ENCODE assay signal across 24 cellular contexts in the genomic region with DNA sequence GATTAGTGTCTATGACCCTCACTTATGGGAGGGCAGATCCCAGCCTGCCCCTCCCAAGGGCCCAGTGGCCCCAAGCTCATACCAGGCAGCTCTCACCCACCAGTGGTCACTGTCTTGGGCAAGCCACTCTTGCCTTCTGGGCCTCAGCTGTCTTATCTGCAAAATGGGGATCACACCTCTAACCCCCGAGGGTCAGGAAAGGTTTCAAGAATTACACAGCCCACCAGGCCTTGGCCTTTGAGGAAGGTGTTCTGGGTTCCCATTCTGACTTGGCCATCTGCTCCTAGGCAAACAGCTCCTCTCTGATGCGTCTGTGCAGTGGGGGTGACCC. TPM values are rescaled to one million over a fixed set of nuclear protein-coding genes. Genes with fewer than 3 reads are reported as not detected.
DNase-seq lines count a peak whose midpoint lies in the region; ATAC-seq and TF ChIP-seq lines count a peak whose summit lies in the region.
"Had no signal": no experiment of that assay in that cellular context is flagged by ENCODE, and none has a peak within 500 bp of the region (broad histone marks: within the 10 kb centered on the region; RNA-seq: fewer than 3 reads in every experiment).

No MANE protein-coding gene starts in this region.

- peaks cover 26 to 30% of the 10 kb centered on the region in 2 donors for H3K36me3 Mint-ChIP-seq in activated naive CD4-positive, alpha-beta T cell treated with anti-CD3 and anti-CD28 coated beads, Interleukin-2, amount 50 U/mL, for 72 hours
- H3K36me3 Mint-ChIP-seq in activated naive CD4-positive, alpha-beta T cell treated with anti-CD3 and anti-CD28 coated beads for 36 hours (ENCODE audit: low read depth) = peaks cover 51% of the 10 kb centered on the region
- peaks cover 83% of the 10 kb centered on the region for H3K36me3 Mint-ChIP-seq in activated CD8-positive, alpha-beta T cell treated with anti-CD3 and anti-CD28 coated beads for 36 hours (ENCODE audit: low read depth)

- no peak overlapping the region for H2BK12ac ChIP-seq in mesenchymal stem cell (ENCODE audit: low read length in 2 of 2)

- no peak for TF ChIP-seq POLR2A in upper lobe of left lung (IDR thresholded peaks at IDR 0.05)

- H3K9me3 ChIP-seq in mesenchymal stem cell (ENCODE audit: control insufficient read depth, low read length) = no peaks in the 10 kb centered on the region
- no peaks in the 10 kb centered on the region for H3K9me3 ChIP-seq in upper lobe of left lung
- H3K9me3 ChIP-seq in heart right ventricle = no peaks in the 10 kb centered on the region
- H3K9me3 ChIP-seq: pancreas, right atrium auricular region, suprapubic skin, uterus had no signal

- TF ChIP-seq EP300 in upper lobe of left lung (IDR thresholded peaks at IDR 0.05) = no peak

- H2AFZ ChIP-seq in mesenchymal stem cell (ENCODE audit: low read depth, low read length) = no peak overlapping the region

- no peak for TF ChIP-seq CTCF in activated CD8-positive, alpha-beta T cell treated with anti-CD3 and anti-CD28 coated beads for 36 hours (IDR thresholded peaks at IDR 0.05)
- no peak for TF ChIP-seq CTCF in upper lobe of left lung (IDR thresholded peaks at IDR 0.05)
- TF ChIP-seq CTCF in heart right ventricle (IDR thresholded peaks at IDR 0.05) = no peak

- no peaks in the 10 kb centered on the region for H3K36me3 ChIP-seq in mesenchymal stem cell (ENCODE audit: control insufficient read depth in 1 of 2, insufficient read depth in 2 of 2, low read depth in 1 of 2, low read length in 2 of 2)
- no peaks in the 10 kb centered on the region for H3K36me3 ChIP-seq in upper lobe of left lung
- peaks cover 0 to 24% (median 0%) of the 10 kb centered on the region in 9 donors for H3K36me3 ChIP-seq in heart right ventricle
- H3K36me3 ChIP-seq: BLaER1 treated with 17β-estradiol and CSF1 and Interleukin-3, amounts not matched to agents 10 nM and 100 nM; pancreas; right atrium auricular region; suprapubic skin; uterus had no signal

- H3K27ac Mint-ChIP-seq in activated naive CD4-positive, alpha-beta T cell treated with anti-CD3 and anti-CD28 coated beads, Interleukin-2, amount 50 U/mL, for 72 hours = peak overlapping the region; percentile 50 to 86
- no peak overlapping the region for H3K27ac Mint-ChIP-seq in activated naive CD4-positive, alpha-beta T cell treated with anti-CD3 and anti-CD28 coated beads for 36 hours
- peak overlapping the region; percentile 91 for H3K27ac Mint-ChIP-seq in activated CD8-positive, alpha-beta T cell treated with anti-CD3 and anti-CD28 coated beads for 36 hours
- H3K27ac Mint-ChIP-seq: dendritic cell treated with granulocyte-macrophage colony-stimulating factor and Interleukin-4, amounts not matched to agents 40 ng/mL and 50 ng/mL, for 4 days; H9 had no signal

- no peak for ATAC-seq in activated naive CD4-positive, alpha-beta T cell treated with anti-CD3 and anti-CD28 coated beads, Interleukin-2, amount 50 U/mL, for 72 hours
- no peak for ATAC-seq in activated CD8-positive, alpha-beta T cell treated with anti-CD3 and anti-CD28 coated beads for 36 hours
- ATAC-seq in upper lobe of left lung (ENCODE audit: low FRiP score in 2 of 2) (no peak), GM21717 (IDR thresholded peaks at IDR 0.05; ENCODE audit: unreplicated experiment) (no peak), heart right ventricle (no peak)
- ATAC-seq: left colon, pancreas had no signal

- H4K8ac ChIP-seq in mesenchymal stem cell (ENCODE audit: low read length) = peak overlapping the region; percentile 41

- no peaks in the 10 kb centered on the region for H3K27me3 Mint-ChIP-seq in activated naive CD4-positive, alpha-beta T cell treated with anti-CD3 and anti-CD28 coated beads for 36 hours (ENCODE audit: low read depth)
- no peaks in the 10 kb centered on the region for H3K27me3 Mint-ChIP-seq in activated CD8-positive, alpha-beta T cell treated with anti-CD3 and anti-CD28 coated beads for 36 hours
- H3K27me3 Mint-ChIP-seq: dendritic cell treated with granulocyte-macrophage colony-stimulating factor and Interleukin-4, amounts not matched to agents 40 ng/mL and 50 ng/mL, for 4 days; naive B cell had no signal

- H3K4me1 Mint-ChIP-seq in activated naive CD4-positive, alpha-beta T cell treated with anti-CD3 and anti-CD28 coated beads for 36 hours (ENCODE audit: low read depth) = peaks cover 38% of the 10 kb centered on the region
- H3K4me1 Mint-ChIP-seq in activated CD8-positive, alpha-beta T cell treated with anti-CD3 and anti-CD28 coated beads for 36 hours (ENCODE audit: low read depth) = peaks cover 85% of the 10 kb centered on the region

- no peaks in the 10 kb centered on the region for H3K79me1 ChIP-seq in mesenchymal stem cell (replicated peaks; ENCODE audit: low read length, poor library complexity, severe bottlenecking)

- CTCF ChIA-PET in activated naive CD4-positive, alpha-beta T cell treated with anti-CD3 and anti-CD28 coated beads for 36 hours (lab: Charles Lee) = interaction anchor here (0.9 to 3.2 kb wide), 5 partner anchors 18 to 185 kb away, joined by 3 to 10 read pairs (median 3); a partner anchor contains a TSS
- CTCF ChIA-PET in activated CD8-positive, alpha-beta T cell treated with anti-CD3 and anti-CD28 coated beads for 36 hours (lab: Charles Lee) = interaction anchor here (0.8 to 1.9 kb wide), 7 partner anchors 10 to 124 kb away, joined by 3 to 6 read pairs (median 4); no protein-coding TSS in a partner anchor

- H3K4me3 ChIP-seq in mesenchymal stem cell (ENCODE audit: insufficient read depth in 1 of 2, low read depth in 1 of 2, low read length in 2 of 2) = no peak overlapping the region
- H3K4me3 ChIP-seq in upper lobe of left lung = no peak overlapping the region
- no peak overlapping the region for H3K4me3 ChIP-seq in heart right ventricle
- H3K4me3 ChIP-seq: BLaER1 treated with 17β-estradiol and CSF1 and Interleukin-3, amounts not matched to agents 10 nM and 100 nM; pancreas; right atrium auricular region; suprapubic skin; uterus had no signal

- no peak overlapping the region for H3K27ac ChIP-seq in mesenchymal stem cell (ENCODE audit: low read length, poor library complexity, severe bottlenecking)
- peak overlapping the region in 3 of 4 donors; percentile 7 to 65 (median 61) for H3K27ac ChIP-seq in upper lobe of left lung
- peak overlapping the region in 1 of 10 donors; percentile 74 for H3K27ac ChIP-seq in heart right ventricle
- H3K27ac ChIP-seq: BLaER1 treated with 17β-estradiol and CSF1 and Interleukin-3, amounts not matched to agents 10 nM and 100 nM; pancreas; right atrium auricular region; uterus had no signal

- no peak for DNase-seq in activated naive CD4-positive, alpha-beta T cell treated with anti-CD3 and anti-CD28 coated beads, Interleukin-2, amount 50 U/mL, for 72 hours (ENCODE audit: low spot score in 2 of 2)
- no peak for DNase-seq in activated naive CD4-positive, alpha-beta T cell treated with anti-CD3 and anti-CD28 coated beads for 36 hours
- DNase-seq in activated CD8-positive, alpha-beta T cell treated with anti-CD3 and anti-CD28 coated beads for 36 hours = no peak
- DNase-seq in mesenchymal stem cell (no peak), upper lobe of left lung (no peak), epidermal melanocyte (ENCODE audit: insufficient read length, low spot score) (no peak), heart right ventricle (no peak)
- DNase-seq: ACHN; activated CD4-positive, CD25-positive, alpha-beta regulatory T cell treated with anti-CD3 and anti-CD28 coated beads, Interleukin-2, amount 50 U/mL, for 72 hours; activated CD8-positive, alpha-beta memory T cell treated with anti-CD3 and anti-CD28 coated beads, Interleukin-2, amount 50 U/mL, for 4 hours; activated gamma-delta T cell treated with Interleukin-2 at 50 U/mL for 16 hours; H9; left colon; mesendoderm; naive B cell; NCI-H1092 treated with DMSO at 0.1 percent for 48 hours; NCI-H2029 treated with DMSO at 0.1 percent for 48 hours; uterus had no signal

- no peak overlapping the region for H3K9ac ChIP-seq in mesenchymal stem cell (ENCODE audit: low read length)
- H3K9ac ChIP-seq: BLaER1 treated with 17β-estradiol and CSF1 and Interleukin-3, amounts not matched to agents 10 nM and 100 nM had no signal

- H2BK5ac ChIP-seq in mesenchymal stem cell (ENCODE audit: low read depth, low read length, poor library complexity, severe bottlenecking) = no peak overlapping the region

- no peak overlapping the region for H3K23ac ChIP-seq in mesenchymal stem cell (ENCODE audit: low read length in 2 of 2)

- intact Hi-C loops in activated naive CD4-positive, alpha-beta T cell treated with anti-CD3 and anti-CD28 coated beads for 36 hours (cut with micrococcal nuclease) = no loop called here
- intact Hi-C loops in activated CD8-positive, alpha-beta T cell treated with anti-CD3 and anti-CD28 coated beads for 36 hours (cut with micrococcal nuclease) = no loop called here
- intact Hi-C loops in heart right ventricle (cut with DNase I) = loop anchor here in 2 of 10 donors (5.0 kb wide), 2 partner anchors 51 to 56 kb away; no protein-coding TSS in a partner anchor

- peak overlapping the region; percentile 52 for H4K91ac ChIP-seq in mesenchymal stem cell (ENCODE audit: low read length)

- H2AK5ac ChIP-seq in mesenchymal stem cell (ENCODE audit: low read length, severe bottlenecking) = no peak overlapping the region

- H3K4me3 Mint-ChIP-seq in activated naive CD4-positive, alpha-beta T cell treated with anti-CD3 and anti-CD28 coated beads for 36 hours = no peak overlapping the region
- no peak overlapping the region for H3K4me3 Mint-ChIP-seq in activated CD8-positive, alpha-beta T cell treated with anti-CD3 and anti-CD28 coated beads for 36 hours
- H3K4me3 Mint-ChIP-seq: dendritic cell treated with granulocyte-macrophage colony-stimulating factor and Interleukin-4, amounts not matched to agents 40 ng/mL and 50 ng/mL, for 4 days; H9; naive B cell had no signal

- H3K4me2 ChIP-seq in mesenchymal stem cell (ENCODE audit: low read length, poor library complexity, severe bottlenecking) = no peak overlapping the region

- H3K4me1 ChIP-seq in mesenchymal stem cell (ENCODE audit: control insufficient read depth, insufficient read depth, low read depth, low read length) = peaks cover 26% of the 10 kb centered on the region
- H3K4me1 ChIP-seq in upper lobe of left lung = peaks cover 0 to 6% (median 2%) of the 10 kb centered on the region in 4 donors
- peaks cover 0 to 16% (median 0%) of the 10 kb centered on the region in 9 donors for H3K4me1 ChIP-seq in heart right ventricle
- H3K4me1 ChIP-seq: pancreas, right atrium auricular region, uterus had no signal

- H3K18ac ChIP-seq in mesenchymal stem cell (ENCODE audit: low read depth in 1 of 2, low read length in 2 of 2) = no peak overlapping the region

- POLR2A ChIA-PET in activated CD8-positive, alpha-beta T cell treated with anti-CD3 and anti-CD28 coated beads for 36 hours (lab: Charles Lee) = interaction anchor here (1.0 to 7.0 kb wide), 6 partner anchors 8 to 52 kb away, joined by 3 to 122 read pairs (median 5); a partner anchor contains a TSS

- H3K9me3 Mint-ChIP-seq in activated naive CD4-positive, alpha-beta T cell treated with anti-CD3 and anti-CD28 coated beads, Interleukin-2, amount 50 U/mL, for 72 hours = no peaks in the 10 kb centered on the region
- H3K9me3 Mint-ChIP-seq in activated naive CD4-positive, alpha-beta T cell treated with anti-CD3 and anti-CD28 coated beads for 36 hours = no peaks in the 10 kb centered on the region
- no peaks in the 10 kb centered on the region for H3K9me3 Mint-ChIP-seq in activated CD8-positive, alpha-beta T cell treated with anti-CD3 and anti-CD28 coated beads for 36 hours
- H3K9me3 Mint-ChIP-seq: dendritic cell treated with granulocyte-macrophage colony-stimulating factor and Interleukin-4, amounts not matched to agents 40 ng/mL and 50 ng/mL, for 4 days; naive B cell had no signal

- no peak overlapping the region for H2BK15ac ChIP-seq in mesenchymal stem cell (ENCODE audit: low read depth, poor library complexity, severe bottlenecking)

- no peak overlapping the region for H3K4ac ChIP-seq in mesenchymal stem cell (ENCODE audit: low read depth in 1 of 2, low read length in 2 of 2)

- H3K27me3 ChIP-seq in mesenchymal stem cell (ENCODE audit: control insufficient read depth in 1 of 2, insufficient read depth in 1 of 2, low read length in 2 of 2) = peaks cover 7 to 21% of the 10 kb centered on the region in 2 experiments
- no peaks in the 10 kb centered on the region for H3K27me3 ChIP-seq in upper lobe of left lung
- peaks cover 0 to 11% (median 7%) of the 10 kb centered on the region in 7 donors for H3K27me3 ChIP-seq in heart right ventricle
- H3K27me3 ChIP-seq: pancreas, right atrium auricular region, suprapubic skin, uterus had no signal

- 97% methylated on average over 2 of the region's 2 CpGs for WGBS in mesenchymal stem cell
- 79 to 80% methylated on average over 1 to 2 of the region's 2 CpGs for WGBS in upper lobe of left lung, 2 donors
- WGBS in heart right ventricle, 2 donors = 69 to 85% methylated on average over 2 of the region's 2 CpGs

- H2BK120ac ChIP-seq in mesenchymal stem cell (ENCODE audit: low read depth, low read length) = no peak overlapping the region

- H3K14ac ChIP-seq in mesenchymal stem cell (ENCODE audit: low read length in 2 of 2) = no peak overlapping the region

RNA-seq across cellular contexts. Expression of a gene that starts 16.8 kb away (rescaled TPM):
- total RNA-seq in activated naive CD4-positive, alpha-beta T cell treated with anti-CD3 and anti-CD28 coated beads, Interleukin-2, amount 50 U/mL, for 72 hours = 100 to 1,000 TPM; 119 to 136 TPM
- 10 to 100 TPM; 72.3 to 83.8 TPM for total RNA-seq in activated naive CD4-positive, alpha-beta T cell treated with anti-CD3 and anti-CD28 coated beads for 36 hours
- 100 to 1,000 TPM; 180 to 183 TPM for total RNA-seq in activated CD8-positive, alpha-beta T cell treated with anti-CD3 and anti-CD28 coated beads for 36 hours
- polyA plus RNA-seq in mesenchymal stem cell (2013, experiment 1 of 2) = 0.25 TPM
- 0.33 TPM for polyA plus RNA-seq in mesenchymal stem cell (2013, experiment 2 of 2)
- total RNA-seq in upper lobe of left lung (10 to 100 TPM in 4 of 6 donors, 1 to 10 TPM in 2; 4.2 to 15.6 (median 10.1) TPM), heart right ventricle (1 to 10 TPM in 2 of 10 donors, under 1 TPM in 8; 0.15 to 5.9 (median 0.40) TPM)
- polyA plus RNA-seq in heart right ventricle = under 1 TPM; 0.07 to 0.35 TPM

Comparison
In these comparisons a context has a peak if more than half of its experiments do, and no peak if none do; other contexts are left out.
1. RNA of a gene that starts 16.8 kb away (total RNA-seq): 180 to 183 TPM in activated CD8-positive, alpha-beta T cell treated with anti-CD3 and anti-CD28 coated beads for 36 hours, 119 to 136 TPM in activated naive CD4-positive, alpha-beta T cell treated with anti-CD3 and anti-CD28 coated beads, Interleukin-2, amount 50 U/mL, for 72 hours and 72.3 to 83.8 TPM in activated naive CD4-positive, alpha-beta T cell treated with anti-CD3 and anti-CD28 coated beads for 36 hours; 4.2 to 15.6 TPM in upper lobe of left lung and 0.15 to 5.9 TPM in heart right ventricle; every median in the first group is over 4 times any median in the second.